In genomic region chr1:221541296-221541695, GRCh38 we compare ENCODE assay signal across 1 cellular context.
TF ChIP-seq lines count a peak whose summit lies in the region.

No MANE protein-coding gene starts in this region.

TF ChIP-seq in H1, 55 proteins besides CTCF, POLR2A, EP300 and RAD21 (continued from another document):
- TF ChIP-seq CHD7 (IDR thresholded peaks at IDR 0.05; ENCODE audit: insufficient replicate concordance, low read length) = no peak
- no peak for TF ChIP-seq POU5F1 (IDR thresholded peaks at IDR 0.05; ENCODE audit: low read depth, low read length)
- TF ChIP-seq BCL11A (IDR thresholded peaks at IDR 0.05; ENCODE audit: low read depth in 2 of 2, low read length in 2 of 2) = no peak
- no peak for TF ChIP-seq NRF1 (IDR thresholded peaks at IDR 0.05; ENCODE audit: low read depth, low read length)
- no peak for TF ChIP-seq NANOG (IDR thresholded peaks at IDR 0.05; ENCODE audit: insufficient read depth, low read depth, low read length, poor library complexity, severe bottlenecking)
- no peak for TF ChIP-seq KDM4A (IDR thresholded peaks at IDR 0.05; ENCODE audit: low read depth, low read length, severe bottlenecking)
- TF ChIP-seq POLR2AphosphoS5 (IDR thresholded peaks at IDR 0.05; ENCODE audit: low read depth, low read length) = no peak
- no peak for TF ChIP-seq CTBP2 (IDR thresholded peaks at IDR 0.05; ENCODE audit: borderline replicate concordance, insufficient read depth, insufficient read length, low read length)
- TF ChIP-seq E2F6 (IDR thresholded peaks at IDR 0.05) = no peak
- TF ChIP-seq TEAD4 (IDR thresholded peaks at IDR 0.05; ENCODE audit: low read depth, low read length) = no peak
- TF ChIP-seq ASH2L (IDR thresholded peaks at IDR 0.05; ENCODE audit: low read length) = no peak
- no peak for TF ChIP-seq SP2 (IDR thresholded peaks at IDR 0.05; ENCODE audit: low read length)
- TF ChIP-seq PHF8 (conservative IDR thresholded peaks at IDR 0.05; ENCODE audit: low read depth, low read length) = no peak
- no peak for TF ChIP-seq GABPA (IDR thresholded peaks at IDR 0.05; ENCODE audit: borderline replicate concordance, insufficient read depth, low read length)
- no peak for TF ChIP-seq BACH1 (IDR thresholded peaks at IDR 0.05; ENCODE audit: low read length)
- TF ChIP-seq CBX8 (IDR thresholded peaks at IDR 0.05; ENCODE audit: borderline replicate concordance, low read depth, low read length) = no peak
- TF ChIP-seq MAFK (IDR thresholded peaks at IDR 0.05; ENCODE audit: low read depth, low read length) = no peak
